Comparison of ENCODE assay signal across 21 cellular contexts in genomic region chr16:3734758-3735221, GRCh38. TPM values are rescaled to one million over a fixed set of nuclear protein-coding genes. Genes with fewer than 3 reads are reported as not detected.
DNase-seq lines count a peak whose midpoint lies in the region; ATAC-seq and TF ChIP-seq lines count a peak whose summit lies in the region.
"Had no signal": no experiment of that assay in that cellular context is flagged by ENCODE, and none has a peak within 500 bp of the region (broad histone marks: within the 10 kb centered on the region; RNA-seq: fewer than 3 reads in every experiment).

No MANE protein-coding gene starts in this region.

- TF ChIP-seq CTCF in nephron progenitor cell (IDR thresholded peaks at IDR 0.05) = no peak
- no peak for TF ChIP-seq CTCF in type B pancreatic cell (conservative IDR thresholded peaks at IDR 0.05)

- H3K4me1 Mint-ChIP-seq in activated naive CD8-positive, alpha-beta T cell (ENCODE audit: low read depth) = no peaks in the 10 kb centered on the region
- no peaks in the 10 kb centered on the region for H3K4me1 Mint-ChIP-seq in activated naive CD8-positive, alpha-beta T cell treated with anti-CD3 and anti-CD28 coated beads, Interleukin-2, amount 50 U/mL, for 24 hours
- peaks cover 18% of the 10 kb centered on the region for H3K4me1 Mint-ChIP-seq in dendritic cell treated with granulocyte-macrophage colony-stimulating factor and Interleukin-4, amounts not matched to agents 40 ng/mL and 50 ng/mL, for 4 days (ENCODE audit: low read depth)
- H3K4me1 Mint-ChIP-seq in nephron progenitor cell = no peaks in the 10 kb centered on the region
- no peaks in the 10 kb centered on the region for H3K4me1 Mint-ChIP-seq in type B pancreatic cell (ENCODE audit: unreplicated experiment)
- H3K4me1 Mint-ChIP-seq: nephron had no signal

- H3K36me3 Mint-ChIP-seq in activated naive CD8-positive, alpha-beta T cell = peaks cover 6% of the 10 kb centered on the region
- H3K36me3 Mint-ChIP-seq in activated naive CD8-positive, alpha-beta T cell treated with anti-CD3 and anti-CD28 coated beads, Interleukin-2, amount 50 U/mL, for 24 hours (ENCODE audit: low read depth) = peaks cover 54% of the 10 kb centered on the region
- H3K36me3 Mint-ChIP-seq in dendritic cell treated with granulocyte-macrophage colony-stimulating factor and Interleukin-4, amounts not matched to agents 40 ng/mL and 50 ng/mL, for 4 days (ENCODE audit: low read depth) = peaks cover 100% of the 10 kb centered on the region
- H3K36me3 Mint-ChIP-seq in nephron progenitor cell (ENCODE audit: low read depth) (peaks cover 87% of the 10 kb centered on the region), type B pancreatic cell (peaks cover 45% of the 10 kb centered on the region)

- intact Hi-C loops in dendritic cell treated with granulocyte-macrophage colony-stimulating factor and Interleukin-4, amounts not matched to agents 40 ng/mL and 50 ng/mL, for 4 days (cut with micrococcal nuclease) = no loop called here

- H3K9me3 Mint-ChIP-seq in activated naive CD8-positive, alpha-beta T cell (ENCODE audit: low read depth) = no peaks in the 10 kb centered on the region
- no peaks in the 10 kb centered on the region for H3K9me3 Mint-ChIP-seq in activated naive CD8-positive, alpha-beta T cell treated with anti-CD3 and anti-CD28 coated beads, Interleukin-2, amount 50 U/mL, for 24 hours
- no peaks in the 10 kb centered on the region for H3K9me3 Mint-ChIP-seq in dendritic cell treated with granulocyte-macrophage colony-stimulating factor and Interleukin-4, amounts not matched to agents 40 ng/mL and 50 ng/mL, for 4 days
- H3K9me3 Mint-ChIP-seq in nephron progenitor cell (no peaks in the 10 kb centered on the region), type B pancreatic cell (no peaks in the 10 kb centered on the region)
- H3K9me3 Mint-ChIP-seq: activated T-helper 2 cell treated with anti-CD3 and anti-CD28 coated beads, Interferon-gamma antibody, Interleukin-2, Interleukin-4, amounts not matched to agents 10 μg/mL and 5 μg/mL and 100 μg/mL, durations not matched to agents 14 hours and 24 hours and 36 hours; nephron had no signal

- DNase-seq in activated naive CD8-positive, alpha-beta T cell treated with anti-CD3 and anti-CD28 coated beads, Interleukin-2, amount 50 U/mL, for 24 hours = no peak
- DNase-seq in nephron progenitor cell (no peak), type B pancreatic cell (ENCODE audit: extremely low spot score, unreplicated experiment) (no peak), DMS114 treated with DMSO at 0.1 percent for 48 hours (lab: John Stamatoyannopoulos, UW; ENCODE audit: unreplicated experiment) (no peak), AG08395 (ENCODE audit: low spot score) (no peak), kidney tubule cell (ENCODE audit: low spot score) (no peak)
- DNase-seq: activated CD4-positive, alpha-beta T cell treated with anti-CD3 and anti-CD28 coated beads, Interleukin-2, amount 50 U/mL, for 48 hours; AML-193; dermis blood vessel endothelial cell; lower lobe of right lung; MG63; mucosa of descending colon; NCI-H446; NCI-H82; pancreas; stimulated activated naive CD4-positive, alpha-beta T cell treated with Interleukin-2 at 50 U/mL for 16 hours; T-helper 1 cell had no signal

- H3K4me3 Mint-ChIP-seq in activated naive CD8-positive, alpha-beta T cell = no peak overlapping the region
- no peak overlapping the region for H3K4me3 Mint-ChIP-seq in activated naive CD8-positive, alpha-beta T cell treated with anti-CD3 and anti-CD28 coated beads, Interleukin-2, amount 50 U/mL, for 24 hours
- H3K4me3 Mint-ChIP-seq in dendritic cell treated with granulocyte-macrophage colony-stimulating factor and Interleukin-4, amounts not matched to agents 40 ng/mL and 50 ng/mL, for 4 days = peak overlapping the region; percentile 37
- no peak overlapping the region for H3K4me3 Mint-ChIP-seq in nephron progenitor cell
- no peak overlapping the region for H3K4me3 Mint-ChIP-seq in type B pancreatic cell
- H3K4me3 Mint-ChIP-seq: nephron had no signal

- peak overlapping the region; percentile 41 for H3K27ac Mint-ChIP-seq in activated naive CD8-positive, alpha-beta T cell
- no peak overlapping the region for H3K27ac Mint-ChIP-seq in activated naive CD8-positive, alpha-beta T cell treated with anti-CD3 and anti-CD28 coated beads, Interleukin-2, amount 50 U/mL, for 24 hours
- H3K27ac Mint-ChIP-seq in dendritic cell treated with granulocyte-macrophage colony-stimulating factor and Interleukin-4, amounts not matched to agents 40 ng/mL and 50 ng/mL, for 4 days = peak overlapping the region; percentile 54
- H3K27ac Mint-ChIP-seq in nephron progenitor cell (peak overlapping the region; percentile 64), type B pancreatic cell (peak overlapping the region; percentile 31)
- H3K27ac Mint-ChIP-seq: activated T-helper 2 cell treated with anti-CD3 and anti-CD28 coated beads, Interferon-gamma antibody, Interleukin-2, Interleukin-4, amounts not matched to agents 10 μg/mL and 5 μg/mL and 100 μg/mL, durations not matched to agents 14 hours and 24 hours and 36 hours; nephron had no signal

- ATAC-seq in activated naive CD8-positive, alpha-beta T cell treated with anti-CD3 and anti-CD28 coated beads, Interleukin-2, amount 50 U/mL, for 24 hours = no peak
- ATAC-seq: lower lobe of right lung, mucosa of descending colon, pancreas had no signal

- H3K27me3 Mint-ChIP-seq in activated naive CD8-positive, alpha-beta T cell = no peaks in the 10 kb centered on the region
- no peaks in the 10 kb centered on the region for H3K27me3 Mint-ChIP-seq in activated naive CD8-positive, alpha-beta T cell treated with anti-CD3 and anti-CD28 coated beads, Interleukin-2, amount 50 U/mL, for 24 hours
- H3K27me3 Mint-ChIP-seq in dendritic cell treated with granulocyte-macrophage colony-stimulating factor and Interleukin-4, amounts not matched to agents 40 ng/mL and 50 ng/mL, for 4 days = no peaks in the 10 kb centered on the region
- no peaks in the 10 kb centered on the region for H3K27me3 Mint-ChIP-seq in nephron progenitor cell (ENCODE audit: low read depth, poor library complexity)
- H3K27me3 Mint-ChIP-seq in type B pancreatic cell = no peaks in the 10 kb centered on the region

RNA-seq across cellular contexts. Expression of gene TRAP1, which starts 17.5 kb away (rescaled TPM):
- 132 and 138 TPM in 2 replicates for total RNA-seq in type B pancreatic cell (ENCODE audit: low replicate concordance)
